Comparison of ENCODE assay signal across 8 cellular contexts in genomic region chr13:73060251-73061160, GRCh38. TPM values are rescaled to one million over a fixed set of nuclear protein-coding genes. Genes with fewer than 3 reads are reported as not detected.
DNase-seq lines count a peak whose midpoint lies in the region; ATAC-seq and TF ChIP-seq lines count a peak whose summit lies in the region.

No MANE protein-coding gene starts in this region.

- TF ChIP-seq CTCF in GM12875 (IDR thresholded peaks at IDR 0.05; ENCODE audit: borderline replicate concordance, insufficient read depth, low read depth, low read length) (no peak), esophagus muscularis mucosa (IDR thresholded peaks at IDR 0.05) (no peak), neural progenitor cell (IDR thresholded peaks at IDR 0.05) (no peak)

- TF ChIP-seq POLR2A in esophagus muscularis mucosa (IDR thresholded peaks at IDR 0.05; ENCODE audit: low read depth): no peak

- H3K4me2 ChIP-seq in neural progenitor cell: peak overlapping the region; percentile 95

- peaks cover 6 to 19% (median 18%) of the 10 kb centered on the region in 4 donors for H3K4me1 ChIP-seq in esophagus muscularis mucosa
- no peaks in the 10 kb centered on the region for H3K4me1 ChIP-seq in neural progenitor cell

- H4K20me1 ChIP-seq in neural progenitor cell (ENCODE audit: low read depth): peaks cover 6% of the 10 kb centered on the region

- H3K9ac ChIP-seq in neural progenitor cell: no peak overlapping the region

- intact Hi-C loops in esophagus muscularis mucosa (cut with DNase I): loop anchor here (10.0 kb wide), 1 partner anchor 364 kb away; no protein-coding TSS in a partner anchor

- H3K4me3 Mint-ChIP-seq in neural progenitor cell: peak overlapping the region; percentile 89

- H3K27ac Mint-ChIP-seq in neural progenitor cell: no peak overlapping the region

- DNase-seq in ACHN (peak; percentile 53), SW480 (ENCODE audit: low spot score) (peak; percentile 82), esophagus muscularis mucosa (ENCODE audit: extremely low spot score) (no peak), neural progenitor cell (ENCODE audit: low spot score) (peak; percentile 37), NCI-H2196 (lab: John Stamatoyannopoulos, UW; ENCODE audit: unreplicated experiment) (no peak)

- ATAC-seq in HG03520 (IDR thresholded peaks at IDR 0.05; ENCODE audit: unreplicated experiment) (no peak), GM19023 (IDR thresholded peaks at IDR 0.05; ENCODE audit: unreplicated experiment) (no peak)

- in situ Hi-C loops in ACHN (cut with HindIII; ENCODE audit: low pct_ligation_motif_present, low pct_unique_long_range_greater_than_20kb, low sequenced_read_pairs): no loop called here

- no peaks in the 10 kb centered on the region for H3K79me2 ChIP-seq in neural progenitor cell (ENCODE audit: low read depth)

- H3K27ac ChIP-seq in esophagus muscularis mucosa (replicated peaks in 1 of 4) (peak overlapping the region; percentile 71 to 80 (median 78)), neural progenitor cell (no peak overlapping the region)

- H3K36me3 ChIP-seq in esophagus muscularis mucosa: peaks cover 0 to 8% (median 0%) of the 10 kb centered on the region in 4 donors
- no peaks in the 10 kb centered on the region for H3K36me3 ChIP-seq in neural progenitor cell

- no peak overlapping the region for H2AFZ ChIP-seq in neural progenitor cell (replicated peaks)

- peaks cover 35% of the 10 kb centered on the region for H3K4me1 Mint-ChIP-seq in neural progenitor cell

- H3K9me3 Mint-ChIP-seq in neural progenitor cell: no peaks in the 10 kb centered on the region

- H3F3A ChIP-seq in neural progenitor cell (ENCODE audit: low read depth): no peaks in the 10 kb centered on the region

- peaks cover 0 to 3% (median 0%) of the 10 kb centered on the region in 4 donors for H3K27me3 ChIP-seq in esophagus muscularis mucosa
- peaks cover 71% of the 10 kb centered on the region for H3K27me3 ChIP-seq in neural progenitor cell

- TF ChIP-seq EP300 in esophagus muscularis mucosa (IDR thresholded peaks at IDR 0.05): no peak

- no peaks in the 10 kb centered on the region for H3K9me3 ChIP-seq in esophagus muscularis mucosa
- no peaks in the 10 kb centered on the region for H3K9me3 ChIP-seq in neural progenitor cell (ENCODE audit: low read depth)

- peaks cover 30% of the 10 kb centered on the region for H3K27me3 Mint-ChIP-seq in neural progenitor cell (ENCODE audit: insufficient read depth, low read depth)

- WGBS in esophagus muscularis mucosa: 16% methylated on average over 26 of the region's 26 CpGs

- H3K36me3 Mint-ChIP-seq in neural progenitor cell: no peaks in the 10 kb centered on the region

- H3K4me3 ChIP-seq in GM12875 (ENCODE audit: low read depth, low read length) (peak overlapping the region; percentile 41), esophagus muscularis mucosa (peak overlapping the region; percentile 82 to 92 (median 87)), neural progenitor cell (peak overlapping the region; percentile 64)

RNA-seq across cellular contexts. Expression of gene KLF5, which starts 1.7 kb away (rescaled TPM):
- total RNA-seq in esophagus muscularis mucosa (1 to 10 TPM; 2.3 to 8.3 (median 4.7) TPM), neural progenitor cell (ENCODE audit: low replicate concordance) (0.84 and 0.96 TPM in 2 replicates)

Comparison
In these comparisons a context has a peak if more than half of its experiments do, and no peak if none do; other contexts are left out.
1. DNase-seq: peak in ACHN (single experiment), SW480 (single experiment) and neural progenitor cell (single experiment); none in esophagus muscularis mucosa (single experiment) and NCI-H2196 (single experiment).
2. Peak in every context shown above with its lines, with median percentiles within 50 percentile points of each other: H3K4me3 ChIP-seq.